In the genomic region with DNA sequence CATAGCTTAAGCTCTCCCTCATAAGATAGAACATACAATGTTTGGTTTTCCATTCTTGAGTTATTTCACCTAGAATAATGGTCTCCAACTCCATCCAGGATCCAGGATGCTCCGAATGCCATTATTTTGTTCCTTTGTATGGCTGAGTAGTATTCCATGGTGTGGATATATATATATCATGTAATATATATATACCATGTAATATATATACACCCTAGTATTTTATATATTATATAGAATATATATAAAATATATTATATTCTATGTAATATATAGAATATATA, we compare ENCODE assay signal across 18 cellular contexts.
"Had no signal": no experiment of that assay in that cellular context is flagged by ENCODE, and none has a peak within 500 bp of the region (broad histone marks: within the 10 kb centered on the region; RNA-seq: fewer than 3 reads in every experiment).

No MANE protein-coding gene starts in this region.

- DNase-seq: effector CD4-positive, alpha-beta T cell; endodermal cell; foreskin keratinocyte; left ventricle myocardium inferior; mesenchymal stem cell; stimulated activated CD4-positive, alpha-beta T cell treated with anti-CD3 and anti-CD28 coated beads, Interleukin-2, amount 100 ng/mL, for 24 hours; stimulated activated CD4-positive, alpha-beta T cell treated with anti-CD3 and anti-CD28 coated beads, Interleukin-4, amount 100 ng/mL, for 4 hours; stimulated activated naive B cell treated with anti-CD40 and anti-IgM and Interleukin-4, amounts not matched to agents 10 μg/mL and 1 μg/mL and 100 μg/mL, for 72 hours; tibial artery had no signal

- FAIRE-seq: endothelial cell of umbilical vein, keratinocyte had no signal

- H3K36me3 ChIP-seq: left ventricle myocardium inferior, ovary, tibial artery, upper lobe of left lung, uterus had no signal

- H3K4me1 ChIP-seq: foreskin keratinocyte, left ventricle myocardium inferior, tibial artery, upper lobe of left lung, uterus had no signal

- H3K4me3 Mint-ChIP-seq: endodermal cell; stimulated activated naive B cell treated with anti-CD40 and anti-IgM and Interleukin-4, amounts not matched to agents 10 μg/mL and 1 μg/mL and 100 μg/mL, for 72 hours had no signal

- ATAC-seq: foreskin keratinocyte; stimulated activated naive B cell treated with anti-CD40 and anti-IgM and Interleukin-4, amounts not matched to agents 10 μg/mL and 1 μg/mL and 100 μg/mL, for 72 hours had no signal

- H3K9me3 Mint-ChIP-seq: endodermal cell; stimulated activated naive B cell treated with anti-CD40 and anti-IgM and Interleukin-4, amounts not matched to agents 10 μg/mL and 1 μg/mL and 100 μg/mL, for 72 hours had no signal

- H3K36me3 Mint-ChIP-seq: naive thymus-derived CD8-positive, alpha-beta T cell; stimulated activated naive B cell treated with anti-CD40 and anti-IgM and Interleukin-4, amounts not matched to agents 10 μg/mL and 1 μg/mL and 100 μg/mL, for 72 hours had no signal

- H3K4me3 ChIP-seq: coronary artery, left ventricle myocardium inferior, lung, ovary, tibial artery, upper lobe of left lung, uterus had no signal

- H3K27me3 Mint-ChIP-seq: naive thymus-derived CD8-positive, alpha-beta T cell; stimulated activated naive B cell treated with anti-CD40 and anti-IgM and Interleukin-4, amounts not matched to agents 10 μg/mL and 1 μg/mL and 100 μg/mL, for 72 hours had no signal

- H3K27me3 ChIP-seq: foreskin keratinocyte, ovary, tibial artery, upper lobe of left lung, uterus had no signal

- H3K9me3 ChIP-seq: ovary, upper lobe of left lung, uterus had no signal

- H3K27ac Mint-ChIP-seq: endodermal cell; progenitor cell of endocrine pancreas; stimulated activated naive B cell treated with anti-CD40 and anti-IgM and Interleukin-4, amounts not matched to agents 10 μg/mL and 1 μg/mL and 100 μg/mL, for 72 hours had no signal

- H3K4me1 Mint-ChIP-seq: endodermal cell had no signal

- H3K27ac ChIP-seq: coronary artery, foreskin keratinocyte, left ventricle myocardium inferior, ovary, tibial artery, upper lobe of left lung, uterus had no signal
